In genomic region chr2:43225093-43225787, GRCh38 we compare ENCODE assay signal across 8 cellular contexts. TPM values are rescaled to one million over a fixed set of nuclear protein-coding genes. Genes with fewer than 3 reads are reported as not detected.
A peak's percentile ranks its signal among the peaks of the same experiment; 100 is the strongest.
DNase-seq lines count a peak whose midpoint lies in the region; ATAC-seq and TF ChIP-seq lines count a peak whose summit lies in the region.

No MANE protein-coding gene starts in this region.

- WGBS in neuronal stem cell (ENCODE audit: extremely low coverage in 2 of 2, insufficient read length in 2 of 2, insufficient replicate concordance in 1 of 2), 2 donors, result no CpG with 5 or more reads among the region's 74 CpGs
- 0 to 1% methylated on average over 27 to 63 of the region's 74 CpGs for WGBS in testis, 2 donors

- H3K4ac ChIP-seq in neuronal stem cell (ENCODE audit: low read length), result peak overlapping the region; percentile 89

- DNase-seq in NCI-H226 (peak; percentile 61), activated T-helper 1 cell treated with Interleukin-2 at 50 U/mL for 16 hours (ENCODE audit: low read depth) (peak; percentile 53), fibroblast of peridontal ligament (ENCODE audit: extremely low read depth) (peak; percentile 69), neuronal stem cell (ENCODE audit: low spot score) (peak; percentile 52), testis (peak; percentile 65)

- H3K23ac ChIP-seq in neuronal stem cell (ENCODE audit: low read depth, low read length, poor library complexity), result peak overlapping the region; percentile 99

- peak overlapping the region; percentile 100 for H3K18ac ChIP-seq in neuronal stem cell (ENCODE audit: low read length)

- H3K27me3 ChIP-seq in neuronal stem cell (ENCODE audit: control insufficient read depth in 3 of 3, insufficient read depth in 3 of 3, low read depth in 1 of 3, low read length in 3 of 3) (no peaks in the 10 kb centered on the region), testis (no peaks in the 10 kb centered on the region)

- H2BK12ac ChIP-seq in neuronal stem cell (ENCODE audit: low read length), result peak overlapping the region; percentile 95

- H3K9me3 ChIP-seq in neuronal stem cell (replicated peaks in 1 of 2; ENCODE audit: control insufficient read depth in 2 of 2, insufficient read depth in 1 of 2, low read depth in 1 of 2, low read length in 2 of 2) (no peaks in the 10 kb centered on the region), testis (no peaks in the 10 kb centered on the region)

- peak overlapping the region; percentile 97 for H2AK5ac ChIP-seq in neuronal stem cell (ENCODE audit: low read depth, low read length)

- peak overlapping the region; percentile 69 for H2AFZ ChIP-seq in neuronal stem cell (ENCODE audit: low read length)

- no peak overlapping the region for H4K91ac ChIP-seq in neuronal stem cell (ENCODE audit: low read depth, low read length, poor library complexity)

- H2BK5ac ChIP-seq in neuronal stem cell (ENCODE audit: low read length), result peak overlapping the region; percentile 100

- H3K4me3 ChIP-seq in neuronal stem cell (ENCODE audit: low read length in 2 of 2) (peak overlapping the region; percentile 93 to 95), testis (peak overlapping the region; percentile 84 to 97)

- TF ChIP-seq POLR2A in GM18505 (IDR thresholded peaks at IDR 0.05; ENCODE audit: borderline replicate concordance, extremely low read depth, insufficient read depth, insufficient read length) (peak; percentile 56), testis (IDR thresholded peaks at IDR 0.05) (no peak)

- ATAC-seq in GM18505 (IDR thresholded peaks at IDR 0.05; ENCODE audit: unreplicated experiment) (no peak), HG02759 (IDR thresholded peaks at IDR 0.05; ENCODE audit: unreplicated experiment) (no peak), HG03378 (IDR thresholded peaks at IDR 0.05; ENCODE audit: unreplicated experiment) (no peak)

- no peak overlapping the region for H4K8ac ChIP-seq in neuronal stem cell (ENCODE audit: low read depth, low read length)

- peaks cover 9 to 32% of the 10 kb centered on the region in 2 donors for H3K36me3 ChIP-seq in neuronal stem cell (replicated peaks in 1 of 2; ENCODE audit: control insufficient read depth in 2 of 2, insufficient read depth in 2 of 2, low read length in 2 of 2)
- H3K36me3 ChIP-seq in testis (ENCODE audit: low read depth, missing control alignments), result no peaks in the 10 kb centered on the region

- H3K4me1 ChIP-seq in neuronal stem cell (ENCODE audit: control insufficient read depth in 2 of 2, insufficient read depth in 1 of 2, low read depth in 1 of 2, low read length in 2 of 2) (peaks cover 17 to 43% of the 10 kb centered on the region in 2 donors), testis (peaks cover 35% of the 10 kb centered on the region)

- H2BK120ac ChIP-seq in neuronal stem cell (ENCODE audit: low read depth, low read length), result no peak overlapping the region

- H3K27ac ChIP-seq in neuronal stem cell (replicated peaks; ENCODE audit: low read length) (peak overlapping the region; percentile 92), testis (peak overlapping the region; percentile 92 to 100)

- H3K9ac ChIP-seq in neuronal stem cell (ENCODE audit: low read depth, low read length, poor library complexity), result peak overlapping the region; percentile 98

- intact Hi-C loops in testis (cut with DNase I; ENCODE audit: low total_unique reads), result loop anchor here (5.0 to 10.0 kb wide), 3 partner anchors 253 to 380 kb away; no protein-coding TSS in a partner anchor

- peak overlapping the region; percentile 98 for H3K14ac ChIP-seq in neuronal stem cell (ENCODE audit: low read length)

- H3K4me2 ChIP-seq in neuronal stem cell (ENCODE audit: insufficient read depth, low read length, poor library complexity, severe bottlenecking), result peak overlapping the region; percentile 82

- H3K79me1 ChIP-seq in neuronal stem cell (ENCODE audit: low read depth, low read length), result peaks cover 13% of the 10 kb centered on the region

- no peak for TF ChIP-seq CTCF in testis (IDR thresholded peaks at IDR 0.05)

- H2BK15ac ChIP-seq in neuronal stem cell (ENCODE audit: low read length), result peak overlapping the region; percentile 93

RNA-seq across cellular contexts. Expression of gene ZFP36L2, which starts 1.2 kb away (rescaled TPM):
- 39.5 TPM for polyA plus RNA-seq in neuronal stem cell (2013, experiment 1 of 2)
- 40.0 TPM for polyA plus RNA-seq in neuronal stem cell (2013, experiment 2 of 2)
- total RNA-seq in testis, result 10 to 100 TPM; 35.7 to 54.4 TPM
- 45.4 TPM for polyA plus RNA-seq in testis (ENCODE audit: insufficient read depth, low read depth, low replicate concordance)
